ENCODE assay signal across 27 cellular contexts in genomic region chr9:26605367-26605766, GRCh38.
"Had no signal": no experiment of that assay in that cellular context is flagged by ENCODE, and none has a peak within 500 bp of the region (broad histone marks: within the 10 kb centered on the region; RNA-seq: fewer than 3 reads in every experiment).

No MANE protein-coding gene starts in this region.

- H3K4me3 ChIP-seq: colonic mucosa, esophagus squamous epithelium, gastrocnemius medialis, hepatocyte, mucosa of descending colon had no signal

- H3K27me3 ChIP-seq: colonic mucosa, esophagus squamous epithelium, gastrocnemius medialis, hepatocyte had no signal

- FAIRE-seq: endometrium, kidney had no signal

- H3K36me3 ChIP-seq: colonic mucosa, esophagus squamous epithelium, gastrocnemius medialis had no signal

- DNase-seq: colonic mucosa; cortex of kidney; effector CD8-positive, alpha-beta T cell; effector memory CD8-positive, alpha-beta T cell; endodermal cell; erythroblast; esophagus squamous epithelium; foreskin fibroblast; foreskin melanocyte; gastrocnemius medialis; glutamatergic neuron; head of caudate nucleus; hypothalamus; immature natural killer cell; islet precursor cell; kidney; kidney glomerular epithelial cell; left colon; left ventricle myocardium superior; mesenchymal stem cell; mucosa of descending colon; naive B cell had no signal

- H3K27ac ChIP-seq: colonic mucosa, epithelial cell of prostate, esophagus squamous epithelium, gastrocnemius medialis, hepatocyte had no signal

- H2AFZ ChIP-seq: hepatocyte had no signal

- H3K79me2 ChIP-seq: hepatocyte had no signal

- H3K9me3 ChIP-seq: colonic mucosa, esophagus squamous epithelium, gastrocnemius medialis, mucosa of descending colon had no signal

- H3K4me2 ChIP-seq: hepatocyte had no signal

- ATAC-seq: effector memory CD8-positive, alpha-beta T cell; esophagus mucosa; gastrocnemius medialis; left colon; left lobe of liver; left ventricle myocardium superior; mucosa of descending colon had no signal

- H3K4me1 ChIP-seq: colonic mucosa, esophagus squamous epithelium, gastrocnemius medialis had no signal
